In genomic region chr17:40443196-40443987, GRCh38 we compare ENCODE assay signal across 1 cellular context.
TF ChIP-seq lines count a peak whose summit lies in the region.

Gene IGFBP4, plus strand, starts transcription at chr17:40443450. Its CDS starts 286 bp downstream, at chr17:40443736.

TF ChIP-seq in HepG2, 621 proteins besides CTCF, POLR2A, EP300 and RAD21 (continued from another document and continues in another):
- no peak for TF ChIP-seq TRIM22 (IDR thresholded peaks at IDR 0.05)
- TF ChIP-seq ZNF468 (CRISPR knock-in tag; IDR thresholded peaks at IDR 0.05): peak; percentile 82; the same call in 1 of the 2 replicates
- TF ChIP-seq ZNF232 (CRISPR knock-in tag; IDR thresholded peaks at IDR 0.05; ENCODE audit: borderline replicate concordance): peak; percentile 73; the same call in 1 of the 2 replicates
- TF ChIP-seq MTA3 (CRISPR knock-in tag; IDR thresholded peaks at IDR 0.05): no peak
- TF ChIP-seq DMAP1 (CRISPR knock-in tag; IDR thresholded peaks at IDR 0.05): no peak
- no peak for TF ChIP-seq PHF20 (CRISPR knock-in tag; IDR thresholded peaks at IDR 0.05)
- TF ChIP-seq RORA (CRISPR knock-in tag; IDR thresholded peaks at IDR 0.05): no peak
- TF ChIP-seq SNAPC2 (CRISPR knock-in tag; IDR thresholded peaks at IDR 0.05): 0 out of 2 replicates have a peak, but pooled peaks have one; percentile 59
- peak; percentile 27; the same call in 1 of the 2 replicates for TF ChIP-seq MTF1 (CRISPR knock-in tag; IDR thresholded peaks at IDR 0.05)
- peak; percentile 48; the same call in 1 of the 2 replicates for TF ChIP-seq E2F5 (CRISPR knock-in tag; conservative IDR thresholded peaks at IDR 0.05)
- TF ChIP-seq STAT5B (CRISPR knock-in tag; IDR thresholded peaks at IDR 0.05): no peak
- TF ChIP-seq REST (IDR thresholded peaks at IDR 0.05; ENCODE audit: borderline replicate concordance in 1 of 2, low read depth in 1 of 2, low read length in 2 of 2): no peak
- TF ChIP-seq ZNF547 (CRISPR knock-in tag; IDR thresholded peaks at IDR 0.05): peak; percentile 90; the same call in 1 of the 2 replicates
- no peak for TF ChIP-seq ZFP90 (CRISPR knock-in tag; IDR thresholded peaks at IDR 0.05; ENCODE audit: borderline replicate concordance)
- peak; percentile 70; the same call in 1 of the 2 replicates for TF ChIP-seq ZNF280B (CRISPR knock-in tag; IDR thresholded peaks at IDR 0.05; ENCODE audit: borderline replicate concordance)
- peak; percentile 86; the same call in 1 of the 2 replicates for TF ChIP-seq PAX8 (CRISPR knock-in tag; IDR thresholded peaks at IDR 0.05; ENCODE audit: borderline replicate concordance)
- no peak for TF ChIP-seq PTBP1 (IDR thresholded peaks at IDR 0.05; ENCODE audit: low read depth, low read length, poor library complexity, severe bottlenecking)
- TF ChIP-seq KLF9 (CRISPR knock-in tag; IDR thresholded peaks at IDR 0.05; ENCODE audit: low read depth): no peak
- peak; percentile 16 for TF ChIP-seq ASH2L (IDR thresholded peaks at IDR 0.05; ENCODE audit: insufficient read length, low read depth, low read length)
- TF ChIP-seq MXD3 (CRISPR knock-in tag; IDR thresholded peaks at IDR 0.05): peak; percentile 84; the same call in 1 of the 2 replicates
- 0 out of 2 replicates have a peak, but pooled peaks have one; percentile 81 for TF ChIP-seq ZNF549 (CRISPR knock-in tag; IDR thresholded peaks at IDR 0.05)
- TF ChIP-seq MXD1 (CRISPR knock-in tag; IDR thresholded peaks at IDR 0.05): peak; percentile 87
- no peak for TF ChIP-seq PHF5A (CRISPR knock-in tag; IDR thresholded peaks at IDR 0.05; ENCODE audit: low read depth, unreplicated experiment)
- TF ChIP-seq SYNCRIP (IDR thresholded peaks at IDR 0.05; ENCODE audit: insufficient read depth, low read depth, low read length): no peak
- TF ChIP-seq PAF1 (CRISPR knock-in tag; IDR thresholded peaks at IDR 0.05): no peak
- TF ChIP-seq ZNF431 (CRISPR knock-in tag; IDR thresholded peaks at IDR 0.05; ENCODE audit: borderline replicate concordance, low read depth): peak; percentile 57; the same call in 1 of the 2 replicates
- no peak for TF ChIP-seq ZNF362 (CRISPR knock-in tag; IDR thresholded peaks at IDR 0.05; ENCODE audit: borderline replicate concordance)
- peak; percentile 88 for TF ChIP-seq JDP2 (CRISPR knock-in tag; IDR thresholded peaks at IDR 0.05; ENCODE audit: borderline replicate concordance)
- no peak for TF ChIP-seq RCOR2 (CRISPR knock-in tag; IDR thresholded peaks at IDR 0.05)
- no peak for TF ChIP-seq ZNF121 (CRISPR knock-in tag; IDR thresholded peaks at IDR 0.05)
- 0 out of 2 replicates have a peak, but pooled peaks have one; percentile 70 for TF ChIP-seq ZNF513 (CRISPR knock-in tag; conservative IDR thresholded peaks at IDR 0.05)
- peak; percentile 6; the same call in 1 of the 2 replicates for TF ChIP-seq ZSCAN20 (CRISPR knock-in tag; IDR thresholded peaks at IDR 0.05; ENCODE audit: borderline replicate concordance)
- peak; percentile 83; the same call in 1 of the 2 replicates for TF ChIP-seq RFXAP (CRISPR knock-in tag; IDR thresholded peaks at IDR 0.05; ENCODE audit: borderline replicate concordance)
- TF ChIP-seq ZNF644 (CRISPR knock-in tag; IDR thresholded peaks at IDR 0.05; ENCODE audit: low read depth): no peak
- TF ChIP-seq MAFK (conservative IDR thresholded peaks at IDR 0.05 in 1 of 2, IDR thresholded peaks at IDR 0.05 in 1 of 2; ENCODE audit: low read length in 2 of 2): no peak
- no peak for TF ChIP-seq NFYC (CRISPR knock-in tag; IDR thresholded peaks at IDR 0.05)
- TF ChIP-seq ZNF205 (CRISPR knock-in tag; IDR thresholded peaks at IDR 0.05): peak; percentile 53; the same call in 1 of the 2 replicates
- TF ChIP-seq YEATS4 (CRISPR knock-in tag; IDR thresholded peaks at IDR 0.05; ENCODE audit: borderline replicate concordance): peak; percentile 16; the same call in 1 of the 2 replicates
- TF ChIP-seq PLSCR1 (CRISPR knock-in tag; IDR thresholded peaks at IDR 0.05; ENCODE audit: borderline replicate concordance): no peak
- TF ChIP-seq ZNF350 (CRISPR knock-in tag; IDR thresholded peaks at IDR 0.05; ENCODE audit: borderline replicate concordance, low read depth): 0 out of 2 replicates have a peak, but pooled peaks have one; percentile 21
- no peak for TF ChIP-seq SP1 (IDR thresholded peaks at IDR 0.05)
- peak; percentile 56; the same call in 1 of the 2 replicates for TF ChIP-seq SP1 (CRISPR knock-in tag; IDR thresholded peaks at IDR 0.05)
- no peak for TF ChIP-seq NR3C1 (CRISPR knock-in tag; IDR thresholded peaks at IDR 0.05)
- TF ChIP-seq HNRNPL (IDR thresholded peaks at IDR 0.05; ENCODE audit: low read depth, low read length): peak; percentile 72
- TF ChIP-seq JARID2 (CRISPR knock-in tag; IDR thresholded peaks at IDR 0.05; ENCODE audit: insufficient replicate concordance): no peak
- no peak; the same call in 1 of the 2 replicates for TF ChIP-seq NAIF1 (CRISPR knock-in tag; IDR thresholded peaks at IDR 0.05; ENCODE audit: borderline replicate concordance)
- TF ChIP-seq HNRNPLL (IDR thresholded peaks at IDR 0.05; ENCODE audit: low read depth, low read length, poor library complexity, severe bottlenecking): peak; percentile 99
- TF ChIP-seq ZFY (CRISPR knock-in tag; IDR thresholded peaks at IDR 0.05): peak; percentile 90
- peak; percentile 60; the same call in 1 of the 2 replicates for TF ChIP-seq MEIS2 (CRISPR knock-in tag; IDR thresholded peaks at IDR 0.05)
- TF ChIP-seq ZNF598 (CRISPR knock-in tag; IDR thresholded peaks at IDR 0.05; ENCODE audit: borderline replicate concordance): no peak
- no peak for TF ChIP-seq ZNF10 (CRISPR knock-in tag; IDR thresholded peaks at IDR 0.05; ENCODE audit: borderline replicate concordance, low read depth)
- no peak; the same call in 1 of the 2 replicates for TF ChIP-seq FOXC1 (CRISPR knock-in tag; IDR thresholded peaks at IDR 0.05; ENCODE audit: borderline replicate concordance)
- TF ChIP-seq ZNF607 (CRISPR knock-in tag; IDR thresholded peaks at IDR 0.05; ENCODE audit: borderline replicate concordance): peak; percentile 86; the same call in 1 of the 2 replicates
- no peak for TF ChIP-seq GATA4 (IDR thresholded peaks at IDR 0.05; ENCODE audit: borderline replicate concordance, low read depth)
- no peak for TF ChIP-seq ZNF124 (CRISPR knock-in tag; IDR thresholded peaks at IDR 0.05)
- peak; percentile 61; the same call in 1 of the 2 replicates for TF ChIP-seq ELF3 (CRISPR knock-in tag; IDR thresholded peaks at IDR 0.05)
- TF ChIP-seq ZNF781 (CRISPR knock-in tag; IDR thresholded peaks at IDR 0.05; ENCODE audit: borderline replicate concordance, not compliant biosample characterization): no peak
- TF ChIP-seq SOX6 (IDR thresholded peaks at IDR 0.05): no peak
- peak; percentile 39 for TF ChIP-seq SOX6 (CRISPR knock-in tag; IDR thresholded peaks at IDR 0.05)
- peak; percentile 50; the same call in 1 of the 2 replicates for TF ChIP-seq ZNF766 (CRISPR knock-in tag; IDR thresholded peaks at IDR 0.05; ENCODE audit: borderline replicate concordance)
- TF ChIP-seq ZNF619 (CRISPR knock-in tag; IDR thresholded peaks at IDR 0.05): no peak
- peak; percentile 84 for TF ChIP-seq CEBPB (IDR thresholded peaks at IDR 0.05; ENCODE audit: borderline replicate concordance, low read depth, low read length)
- TF ChIP-seq ZBTB8A (CRISPR knock-in tag; IDR thresholded peaks at IDR 0.05; ENCODE audit: borderline replicate concordance, low read depth): no peak
